Comparison of ENCODE assay signal across 9 cellular contexts in genomic region chr10:5297466-5297865, GRCh38.
DNase-seq lines count a peak whose midpoint lies in the region; ATAC-seq and TF ChIP-seq lines count a peak whose summit lies in the region.
"Had no signal": no experiment of that assay in that cellular context is flagged by ENCODE, and none has a peak within 500 bp of the region (broad histone marks: within the 10 kb centered on the region; RNA-seq: fewer than 3 reads in every experiment).

No MANE protein-coding gene starts in this region.

- no peak for TF ChIP-seq CTCF in CD4-positive, alpha-beta T cell (IDR thresholded peaks at IDR 0.05)
- TF ChIP-seq CTCF in left lung (IDR thresholded peaks at IDR 0.05) (no peak), brain microvascular endothelial cell (IDR thresholded peaks at IDR 0.05; ENCODE audit: low read depth, low read length, missing control alignments) (no peak)

- CTCF ChIA-PET in CD4-positive, alpha-beta T cell (lab: Charles Lee), result no interaction called here

- H3K27me3 Mint-ChIP-seq in CD4-positive, alpha-beta T cell, result no peaks in the 10 kb centered on the region

- no peaks in the 10 kb centered on the region for H3K9me3 ChIP-seq in CD4-positive, alpha-beta T cell (ENCODE audit: control insufficient read depth, low read length)
- H3K9me3 ChIP-seq in left lung, result no peaks in the 10 kb centered on the region

- POLR2A ChIA-PET in CD4-positive, alpha-beta T cell (lab: Charles Lee), result no interaction called here

- H3K4me3 ChIP-seq in left lung (no peak overlapping the region), brain microvascular endothelial cell (ENCODE audit: low read depth, low read length) (no peak overlapping the region)

- peaks cover 30% of the 10 kb centered on the region for H3K36me3 Mint-ChIP-seq in CD4-positive, alpha-beta T cell (ENCODE audit: low read depth)

- H3K4me1 ChIP-seq in left lung, result peaks cover 0 to 44% of the 10 kb centered on the region in 2 donors

- H3K27ac Mint-ChIP-seq in CD4-positive, alpha-beta T cell, result peak overlapping the region; percentile 99

- peak in 2 of 10 experiments; percentile 23 to 25 for DNase-seq in CD4-positive, alpha-beta T cell
- DNase-seq in NOMO-1 treated with dmso at 0.1 percent for 144 hours (lab: John Stamatoyannopoulos, UW; ENCODE audit: unreplicated experiment), result peak; percentile 70
- DNase-seq in amniotic epithelial cell (ENCODE audit: low read depth), result peak; percentile 15
- peak in 1 of 2 donors; percentile 56 for DNase-seq in left lung
- no peak for DNase-seq in brain microvascular endothelial cell
- DNase-seq in mesenteric fat pad (ENCODE audit: low spot score), result no peak
- DNase-seq: effector CD8-positive, alpha-beta T cell had no signal

- peak overlapping the region; percentile 47 for H3K4me3 Mint-ChIP-seq in CD4-positive, alpha-beta T cell

- intact Hi-C loops in CD4-positive, alpha-beta T cell (cut with DNase I, micrococcal nuclease), result no loop called here
- intact Hi-C loops in left lung (cut with DNase I), result no loop called here

- in situ Hi-C loops in brain microvascular endothelial cell (cut with HindIII; ENCODE audit: low pct_ligation_motif_present, low sequenced_read_pairs), result no loop called here

- peaks cover 2% of the 10 kb centered on the region for H3K9me3 Mint-ChIP-seq in CD4-positive, alpha-beta T cell

- H3K36me3 ChIP-seq in left lung, result no peaks in the 10 kb centered on the region
- no peaks in the 10 kb centered on the region for H3K36me3 ChIP-seq in brain microvascular endothelial cell (replicated peaks)

- peaks cover 65% of the 10 kb centered on the region for H3K4me1 Mint-ChIP-seq in CD4-positive, alpha-beta T cell (ENCODE audit: low read depth)

- no peak for ATAC-seq in CD4-positive, alpha-beta T cell (ENCODE audit: poor library complexity)
- peak; percentile 64 for ATAC-seq in left lung
- ATAC-seq in GM21786 (IDR thresholded peaks at IDR 0.05; ENCODE audit: unreplicated experiment), result no peak
- no peak for ATAC-seq in HG02623 (IDR thresholded peaks at IDR 0.05; ENCODE audit: unreplicated experiment)

- no peaks in the 10 kb centered on the region for H3K27me3 ChIP-seq in CD4-positive, alpha-beta T cell (ENCODE audit: control insufficient read depth, insufficient read depth, low read length)
- H3K27me3 ChIP-seq in left lung (no peaks in the 10 kb centered on the region), brain microvascular endothelial cell (replicated peaks) (no peaks in the 10 kb centered on the region)

- peak overlapping the region; percentile 49 for H3K27ac ChIP-seq in CD4-positive, alpha-beta T cell (ENCODE audit: low read depth, low read length)
- H3K27ac ChIP-seq in left lung (peak overlapping the region in 1 of 2 donors; percentile 83), brain microvascular endothelial cell (no peak overlapping the region)

Comparison
In these comparisons a context has a peak if more than half of its experiments do, and no peak if none do; other contexts are left out.
1. DNase-seq: peak in NOMO-1 treated with dmso at 0.1 percent for 144 hours (single experiment) and amniotic epithelial cell (single experiment); none in brain microvascular endothelial cell (single experiment) and mesenteric fat pad (single experiment).